ENCODE assay signal across 1 cellular context in genomic region chr15:68807249-68807648, GRCh38.
TF ChIP-seq lines count a peak whose summit lies in the region.

No MANE protein-coding gene starts in this region.

TF ChIP-seq in HepG2, 621 proteins besides CTCF, POLR2A, EP300 and RAD21:
- TF ChIP-seq ZNF777 (CRISPR knock-in tag; IDR thresholded peaks at IDR 0.05) (no peak), AGO2 (optimal IDR thresholded peaks at IDR 0.05; ENCODE audit: low read depth, low read length) (peak; percentile 27)
TF ChIP-seq in HepG2: peak in this region for 1.
